ENCODE assay signal across 8 cellular contexts in the genomic region with DNA sequence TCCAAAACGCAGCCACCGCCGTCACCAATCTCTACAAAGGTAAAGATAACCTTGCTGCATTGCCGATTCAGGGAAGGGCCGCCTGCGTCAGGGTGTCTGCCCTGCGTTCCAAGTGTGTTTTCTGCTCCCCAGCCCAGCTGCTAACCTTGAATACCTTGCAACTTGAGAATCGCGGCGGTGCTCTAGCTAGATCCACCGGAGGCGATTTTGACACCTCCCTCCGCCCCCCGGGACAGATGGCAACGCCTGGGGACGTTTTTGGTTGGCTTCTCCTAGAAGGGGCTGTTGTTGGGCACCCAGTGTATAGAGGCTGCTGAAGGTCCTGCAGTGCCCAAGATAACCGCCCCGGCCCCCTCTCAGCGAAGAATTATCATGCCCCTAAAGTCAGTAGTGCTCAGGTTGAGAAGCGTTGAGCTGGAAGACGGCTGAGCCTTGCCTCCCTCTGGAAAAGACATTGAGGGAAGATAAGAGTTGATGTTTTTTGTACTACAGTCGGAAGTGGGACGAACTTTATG. TPM values are rescaled to one million over a fixed set of nuclear protein-coding genes. Genes with fewer than 3 reads are reported as not detected.
DNase-seq lines count a peak whose midpoint lies in the region; ATAC-seq and TF ChIP-seq lines count a peak whose summit lies in the region.

No MANE protein-coding gene starts in this region.

- H3K27ac Mint-ChIP-seq in Calu3 (ENCODE audit: unreplicated experiment): peak overlapping the region; percentile 93
- H3K27ac Mint-ChIP-seq in activated naive CD4-positive, alpha-beta T cell treated with anti-CD3 and anti-CD28 coated beads, Interleukin-2, amount 10 ng/mL, durations not matched to agents 7 days and 5 days: peak overlapping the region; percentile 99

- intact Hi-C loops in Calu3 (cut with micrococcal nuclease; ENCODE audit: unreplicated experiment) (loop anchor here (10.0 kb wide), 1 partner anchor 128 kb away; a partner anchor contains a TSS), right cardiac atrium (cut with DNase I) (loop anchor here in 1 of 4 donors (2.0 to 5.0 kb wide), 2 partner anchors 16 to 131 kb away; a partner anchor contains a TSS)

- no peaks in the 10 kb centered on the region for H3K9me3 Mint-ChIP-seq in Calu3 (ENCODE audit: low read depth, unreplicated experiment)
- H3K9me3 Mint-ChIP-seq in activated naive CD4-positive, alpha-beta T cell treated with anti-CD3 and anti-CD28 coated beads, Interleukin-2, amount 10 ng/mL, durations not matched to agents 7 days and 5 days: no peaks in the 10 kb centered on the region

- peaks cover 80% of the 10 kb centered on the region for H3K36me3 Mint-ChIP-seq in Calu3 (ENCODE audit: insufficient read depth, unreplicated experiment)
- H3K36me3 Mint-ChIP-seq in activated naive CD4-positive, alpha-beta T cell treated with anti-CD3 and anti-CD28 coated beads, Interleukin-2, amount 10 ng/mL, durations not matched to agents 7 days and 5 days: peaks cover 44% of the 10 kb centered on the region

- H3K27me3 ChIP-seq in right cardiac atrium (ENCODE audit: control insufficient read depth, insufficient read depth): no peaks in the 10 kb centered on the region

- peak overlapping the region; percentile 95 for H3K4me3 ChIP-seq in right cardiac atrium (ENCODE audit: low read length)
- peak overlapping the region; percentile 87 to 99 (median 96) for H3K4me3 ChIP-seq in skin epidermis

- no TSS peak for BruUV-seq in Calu3 (replicated peaks; lab: Mats Ljungman, UMichigan)

- peak overlapping the region; percentile 80 for H3K4me3 Mint-ChIP-seq in Calu3 (ENCODE audit: low read depth, unreplicated experiment)
- H3K4me3 Mint-ChIP-seq in activated naive CD4-positive, alpha-beta T cell treated with anti-CD3 and anti-CD28 coated beads, Interleukin-2, amount 10 ng/mL, durations not matched to agents 7 days and 5 days: peak overlapping the region; percentile 99

- 2% methylated on average over 23 of the region's 23 CpGs for WGBS in right cardiac atrium

- DNase-seq in Calu3 (no peak), NCI-H2171 (lab: John Stamatoyannopoulos, UW) (peak; percentile 54), right cardiac atrium (peak in 2 of 3 donors; percentile 61 to 70), cerebellar nuclear complex (lab: John Stamatoyannopoulos, UW) (no peak), epidermal melanocyte (ENCODE audit: insufficient read length, low spot score) (no peak), midbrain (lab: John Stamatoyannopoulos, UW) (no peak)
- peak; percentile 59 for DNase-seq in activated naive CD4-positive, alpha-beta T cell treated with anti-CD3 and anti-CD28 coated beads, Interleukin-2, amount 10 ng/mL, durations not matched to agents 7 days and 5 days

- H3K27ac ChIP-seq in right cardiac atrium (ENCODE audit: low read length): peak overlapping the region; percentile 98
- H3K27ac ChIP-seq in skin epidermis: peak overlapping the region in 20 of 21 experiments; percentile 94 to 100 (median 99)

- no peak for TF ChIP-seq CTCF in Calu3 (IDR thresholded peaks at IDR 0.05; ENCODE audit: unreplicated experiment)

- no peaks in the 10 kb centered on the region for H3K27me3 Mint-ChIP-seq in Calu3 (ENCODE audit: unreplicated experiment)
- no peaks in the 10 kb centered on the region for H3K27me3 Mint-ChIP-seq in activated naive CD4-positive, alpha-beta T cell treated with anti-CD3 and anti-CD28 coated beads, Interleukin-2, amount 10 ng/mL, durations not matched to agents 7 days and 5 days

- CTCF ChIA-PET in Calu3 (lab: Charles Lee): interaction anchor here (0.6 to 1.5 kb wide), 2 partner anchors 19 to 60 kb away, joined by 3 to 4 read pairs; no protein-coding TSS in a partner anchor
- CTCF ChIA-PET in activated naive CD4-positive, alpha-beta T cell treated with anti-CD3 and anti-CD28 coated beads, Interleukin-2, amount 10 ng/mL, durations not matched to agents 7 days and 5 days (lab: Charles Lee): interaction anchor here (1.2 to 2.1 kb wide), 3 partner anchors 9 to 46 kb away, joined by 3 to 7 read pairs (median 3); no protein-coding TSS in a partner anchor

- ATAC-seq in right cardiac atrium: no peak

- peaks cover 45% of the 10 kb centered on the region for H3K4me1 Mint-ChIP-seq in Calu3 (ENCODE audit: low read depth, unreplicated experiment)
- H3K4me1 Mint-ChIP-seq in activated naive CD4-positive, alpha-beta T cell treated with anti-CD3 and anti-CD28 coated beads, Interleukin-2, amount 10 ng/mL, durations not matched to agents 7 days and 5 days: peaks cover 45% of the 10 kb centered on the region

- H3K4me1 ChIP-seq in right cardiac atrium (ENCODE audit: control insufficient read depth, insufficient read depth, low read length): peaks cover 8% of the 10 kb centered on the region

- H3K9me3 ChIP-seq in right cardiac atrium (ENCODE audit: control insufficient read depth, low read length): no peaks in the 10 kb centered on the region

RNA-seq across cellular contexts. Expression of a gene that starts 1.6 kb away (rescaled TPM):
- 57.1 and 59.6 TPM in 2 replicates for total RNA-seq in Calu3 (2022)
- 10 to 100 TPM; 39.7 to 50.9 (median 45.1) TPM for total RNA-seq in right cardiac atrium
- 14.4 TPM for polyA plus RNA-seq in right cardiac atrium

Comparison
In these comparisons a context has a peak if more than half of its experiments do, and no peak if none do; other contexts are left out.
1. DNase-seq: peak in NCI-H2171 (single experiment), activated naive CD4-positive, alpha-beta T cell treated with anti-CD3 and anti-CD28 coated beads, Interleukin-2, amount 10 ng/mL, durations not matched to agents 7 days and 5 days (single experiment) and right cardiac atrium (2 of 3); none in Calu3 (single experiment), cerebellar nuclear complex (0 of 2), epidermal melanocyte (single experiment) and midbrain (single experiment).